29 cellular contexts compared by ENCODE assay signal in the genomic region with DNA sequence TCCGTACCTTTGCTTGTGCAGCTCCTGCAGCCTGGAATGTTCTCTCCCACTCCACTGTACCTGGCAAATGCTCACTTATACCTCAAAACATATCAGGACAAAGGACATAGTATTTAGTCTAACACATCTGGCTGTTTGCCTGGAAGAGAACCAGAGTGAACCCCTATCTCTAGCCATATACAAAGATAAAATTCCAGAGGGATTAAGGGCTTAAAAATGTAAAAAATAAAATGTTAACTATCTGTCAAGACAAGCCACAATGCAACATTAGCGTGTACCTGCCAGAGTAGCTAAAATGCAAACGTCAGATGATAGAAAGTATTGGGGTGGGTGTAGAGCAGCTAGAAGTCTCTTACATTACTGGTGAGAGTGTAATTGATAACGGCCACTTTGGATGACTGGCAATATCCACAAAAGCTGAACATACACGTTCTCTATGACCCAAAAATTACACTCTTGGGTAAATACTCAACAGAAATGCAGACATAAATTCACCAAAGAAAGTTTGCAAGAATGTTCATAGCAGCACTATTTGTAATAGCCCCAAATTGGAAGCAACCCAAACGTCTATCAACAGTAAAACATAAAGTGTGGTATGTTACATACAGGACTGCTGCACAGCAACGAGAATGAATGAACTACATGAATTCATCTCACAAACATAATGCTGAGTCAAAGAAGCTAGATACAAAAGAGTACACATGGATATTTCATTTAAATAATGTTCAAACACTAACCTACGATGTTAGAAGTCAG.
"Had no signal": no experiment of that assay in that cellular context is flagged by ENCODE, and none has a peak within 500 bp of the region (broad histone marks: within the 10 kb centered on the region; RNA-seq: fewer than 3 reads in every experiment).

No MANE protein-coding gene starts in this region.

- H3K4me1 ChIP-seq: SJCRH30 had no signal

- H3K36me3 ChIP-seq: brain microvascular endothelial cell, cardiac muscle cell, SJCRH30 had no signal

- H3K4me3 Mint-ChIP-seq: activated CD8-positive, alpha-beta memory T cell treated with anti-CD3 and anti-CD28 coated beads, Interleukin-2, amount 10 ng/mL, durations not matched to agents 7 days and 5 days; activated naive CD8-positive, alpha-beta T cell treated with anti-CD3 and anti-CD28 coated beads, Interleukin-2, amount 50 U/mL, for 24 hours; activated T-cell treated with anti-CD3 and anti-CD28 coated beads, Interleukin-2, amount 50 U/mL, for 4 hours; T-helper 2 cell treated with Interferon-gamma antibody and Interleukin-4, amounts not matched to agents 5 μg/mL and 100 μg/mL, for 36 hours had no signal

- DNase-seq: activated CD4-positive, alpha-beta T cell treated with anti-CD3 and anti-CD28 coated beads for 48 hours; activated CD4-positive, alpha-beta T cell treated with anti-CD3 and anti-CD28 coated beads, Interleukin-2, amount 50 U/mL, for 4 hours; activated CD8-positive, alpha-beta memory T cell treated with anti-CD3 and anti-CD28 coated beads, Interleukin-2, amount 10 ng/mL, durations not matched to agents 7 days and 5 days; activated effector memory CD4-positive, alpha-beta T cell treated with anti-CD3 and anti-CD28 coated beads, Interleukin-2, amount 50 U/mL, for 16 hours; activated naive CD4-positive, alpha-beta T cell treated with Interleukin-2 at 50 U/mL for 16 hours; activated naive CD8-positive, alpha-beta T cell treated with anti-CD3 and anti-CD28 coated beads, Interleukin-2, amount 50 U/mL, for 24 hours; activated T-cell treated with anti-CD3 and anti-CD28 coated beads, Interleukin-2, amount 50 U/mL, for 4 hours; amygdala; brain microvascular endothelial cell; NCI-H1092 treated with DMSO at 0.1 percent for 48 hours; NCI-H1417 treated with DMSO at 0.1 percent for 48 hours; NCI-H1694; NCI-H2029; NCI-H2107; NCI-H2171 treated with DMSO at 0.1 percent for 48 hours; NCI-H345; NCI-H510A; NCI-H82; Right ventricle myocardium superior; RPMI8226; SJCRH30; SK-N-SH; T-helper 1 cell had no signal

- H3K36me3 Mint-ChIP-seq: activated CD8-positive, alpha-beta memory T cell treated with anti-CD3 and anti-CD28 coated beads, Interleukin-2, amount 10 ng/mL, durations not matched to agents 7 days and 5 days; activated naive CD4-positive, alpha-beta T cell treated with anti-CD3 and anti-CD28 coated beads, Interleukin-2, amount 50 U/mL, for 72 hours had no signal

- H3K9me3 ChIP-seq: SJCRH30, SK-N-SH had no signal

- H3K4me1 Mint-ChIP-seq: activated naive CD8-positive, alpha-beta T cell treated with anti-CD3 and anti-CD28 coated beads, Interleukin-2, amount 50 U/mL, for 24 hours had no signal

- H3K27ac ChIP-seq: brain microvascular endothelial cell, cardiac muscle cell, KMS-11, SJCRH30 had no signal

- H3K4me2 ChIP-seq: KMS-11, SK-N-SH had no signal

- H3K9ac ChIP-seq: KMS-11, SK-N-SH had no signal

- ATAC-seq: activated CD4-positive, CD25-positive, alpha-beta regulatory T cell treated with anti-CD3 and anti-CD28 coated beads, Interleukin-2, amount 50 U/mL, for 24 hours; activated CD8-positive, alpha-beta memory T cell treated with anti-CD3 and anti-CD28 coated beads, Interleukin-2, amount 10 ng/mL, durations not matched to agents 7 days and 5 days; activated naive CD4-positive, alpha-beta T cell treated with anti-CD3 and anti-CD28 coated beads, Interleukin-2, amount 50 U/mL, for 72 hours; activated naive CD8-positive, alpha-beta T cell treated with anti-CD3 and anti-CD28 coated beads, Interleukin-2, amount 50 U/mL, for 24 hours; activated T-cell treated with anti-CD3 and anti-CD28 coated beads, Interleukin-2, amount 50 U/mL, for 4 hours; Panc1 had no signal

- H3K9me3 Mint-ChIP-seq: activated naive CD4-positive, alpha-beta T cell treated with anti-CD3 and anti-CD28 coated beads, Interleukin-2, amount 50 U/mL, for 72 hours; activated naive CD8-positive, alpha-beta T cell treated with anti-CD3 and anti-CD28 coated beads, Interleukin-2, amount 50 U/mL, for 24 hours; activated T-cell treated with anti-CD3 and anti-CD28 coated beads, Interleukin-2, amount 50 U/mL, for 4 hours; T-helper 2 cell treated with Interferon-gamma antibody and Interleukin-4, amounts not matched to agents 5 μg/mL and 100 μg/mL, for 36 hours had no signal

- H3K27ac Mint-ChIP-seq: activated CD8-positive, alpha-beta memory T cell treated with anti-CD3 and anti-CD28 coated beads, Interleukin-2, amount 10 ng/mL, durations not matched to agents 7 days and 5 days; activated naive CD4-positive, alpha-beta T cell treated with anti-CD3 and anti-CD28 coated beads, Interleukin-2, amount 50 U/mL, for 72 hours; activated naive CD8-positive, alpha-beta T cell treated with anti-CD3 and anti-CD28 coated beads, Interleukin-2, amount 50 U/mL, for 24 hours; T-helper 2 cell treated with Interferon-gamma antibody and Interleukin-4, amounts not matched to agents 5 μg/mL and 100 μg/mL, for 36 hours had no signal

- H3K27me3 ChIP-seq: brain microvascular endothelial cell, cardiac muscle cell, SJCRH30 had no signal

- H3K4me3 ChIP-seq: cardiac muscle cell, SJCRH30 had no signal
